Comparison of ENCODE assay signal across 1 cellular context in genomic region chr3:126433496-126434263, GRCh38.
TF ChIP-seq lines count a peak whose summit lies in the region.

No MANE protein-coding gene starts in this region.

TF ChIP-seq in IMR-90, 13 proteins besides CTCF, POLR2A, EP300 and RAD21 (continued from another document):
- TF ChIP-seq ELK1 (IDR thresholded peaks at IDR 0.05; ENCODE audit: borderline replicate concordance, low read depth, low read length) = no peak
TF ChIP-seq in IMR-90: peak in this region for 0.
